8 cellular contexts compared by ENCODE assay signal in genomic region chr12:49750027-49750977, GRCh38. TPM values are rescaled to one million over a fixed set of nuclear protein-coding genes. Genes with fewer than 3 reads are reported as not detected.
DNase-seq lines count a peak whose midpoint lies in the region; ATAC-seq and FAIRE-seq lines count a peak whose summit lies in the region.

No MANE protein-coding gene starts in this region.

- H3K4me3 Mint-ChIP-seq in activated T-cell treated with anti-CD3 and anti-CD28 coated beads, Interleukin-2, amount 50 U/mL, for 72 hours = peak overlapping the region; percentile 79 to 88

- DNase-seq in GM19239 (ENCODE audit: insufficient read length, low spot score) = no peak
- DNase-seq in NCI-H1436 treated with DMSO at 0.1 percent for 48 hours (lab: John Stamatoyannopoulos, UW) = peak; percentile 74
- peak; percentile 75 to 77 for DNase-seq in activated T-cell treated with anti-CD3 and anti-CD28 coated beads, Interleukin-2, amount 50 U/mL, for 72 hours
- peak; percentile 89 for DNase-seq in iris pigment epithelial cell (ENCODE audit: low read depth)
- DNase-seq in stromal cell of bone marrow (ENCODE audit: low read depth) = peak; percentile 30
- no peak for DNase-seq in ecto neural progenitor cell (ENCODE audit: low spot score)
- no peak for DNase-seq in HuH-7 (ENCODE audit: low spot score)
- no peak for DNase-seq in putamen (ENCODE audit: low spot score)

- no peaks in the 10 kb centered on the region for H3K27me3 Mint-ChIP-seq in activated T-cell treated with anti-CD3 and anti-CD28 coated beads, Interleukin-2, amount 50 U/mL, for 72 hours (ENCODE audit: low read depth)

- peaks cover 25 to 53% of the 10 kb centered on the region in 2 donors for H3K36me3 Mint-ChIP-seq in activated T-cell treated with anti-CD3 and anti-CD28 coated beads, Interleukin-2, amount 50 U/mL, for 72 hours (ENCODE audit: insufficient read depth in 2 of 2)

- H3K27ac Mint-ChIP-seq in activated T-cell treated with anti-CD3 and anti-CD28 coated beads, Interleukin-2, amount 50 U/mL, for 72 hours = peak overlapping the region; percentile 94

- peaks cover 99% of the 10 kb centered on the region for H3K4me1 Mint-ChIP-seq in activated T-cell treated with anti-CD3 and anti-CD28 coated beads, Interleukin-2, amount 50 U/mL, for 72 hours (ENCODE audit: low read depth)

- peak; percentile 88 to 89 for ATAC-seq in activated T-cell treated with anti-CD3 and anti-CD28 coated beads, Interleukin-2, amount 50 U/mL, for 72 hours (replicated peaks in 1 of 2)

- FAIRE-seq in GM19239 (lab: Jason Lieb, UNC) = peak; percentile 73

- H3K9me3 Mint-ChIP-seq in activated T-cell treated with anti-CD3 and anti-CD28 coated beads, Interleukin-2, amount 50 U/mL, for 72 hours = no peaks in the 10 kb centered on the region

RNA-seq across cellular contexts. Expression of gene TMBIM6, which starts 8.9 kb away (rescaled TPM):
- 100 to 1,000 TPM; 755 to 785 TPM for total RNA-seq in activated T-cell treated with anti-CD3 and anti-CD28 coated beads, Interleukin-2, amount 50 U/mL, for 72 hours

RNA-seq across cellular contexts. Expression of gene FMNL3, which starts 43.1 kb away (rescaled TPM):
- 10 to 100 TPM; 40.6 to 42.0 TPM for total RNA-seq in activated T-cell treated with anti-CD3 and anti-CD28 coated beads, Interleukin-2, amount 50 U/mL, for 72 hours

Comparison
In these comparisons a context has a peak if more than half of its experiments do, and no peak if none do; other contexts are left out.
1. DNase-seq: peak in NCI-H1436 treated with DMSO at 0.1 percent for 48 hours (single experiment), activated T-cell treated with anti-CD3 and anti-CD28 coated beads, Interleukin-2, amount 50 U/mL, for 72 hours (2 of 2), iris pigment epithelial cell (single experiment) and stromal cell of bone marrow (single experiment); none in GM19239 (single experiment), ecto neural progenitor cell (single experiment), HuH-7 (single experiment) and putamen (single experiment).